In genomic region chr2:116510117-116510671, GRCh38 we compare ENCODE assay signal across 8 cellular contexts.
DNase-seq lines count a peak whose midpoint lies in the region; ATAC-seq, FAIRE-seq and TF ChIP-seq lines count a peak whose summit lies in the region.

No MANE protein-coding gene starts in this region.

- H3K27me3 ChIP-seq in bronchial epithelial cell (ENCODE audit: control insufficient read depth, insufficient read depth, low read length) = no peaks in the 10 kb centered on the region

- H3K4me3 Mint-ChIP-seq in stimulated activated naive B cell treated with anti-CD40 and anti-IgM and Interleukin-4, amounts not matched to agents 10 μg/mL and 1 μg/mL and 100 μg/mL, for 72 hours = no peak overlapping the region

- FAIRE-seq in bronchial epithelial cell (lab: Jason Lieb, UNC) = no peak

- ATAC-seq in stimulated activated naive B cell treated with anti-CD40 and anti-IgM and Interleukin-4, amounts not matched to agents 10 μg/mL and 1 μg/mL and 100 μg/mL, for 72 hours (replicated peaks) = peak; percentile 39 to 60
- ATAC-seq in HG02870 (IDR thresholded peaks at IDR 0.05; ENCODE audit: unreplicated experiment) = no peak

- TF ChIP-seq CTCF in bronchial epithelial cell (IDR thresholded peaks at IDR 0.05; ENCODE audit: insufficient read depth, low read length, severe bottlenecking) = peak; percentile 6

- no peaks in the 10 kb centered on the region for H3K36me3 ChIP-seq in bronchial epithelial cell (ENCODE audit: control insufficient read depth, insufficient read depth, low read length)

- no peaks in the 10 kb centered on the region for H3K27me3 Mint-ChIP-seq in stimulated activated naive B cell treated with anti-CD40 and anti-IgM and Interleukin-4, amounts not matched to agents 10 μg/mL and 1 μg/mL and 100 μg/mL, for 72 hours

- no peak overlapping the region for H3K4me3 ChIP-seq in bronchial epithelial cell (ENCODE audit: low read depth, low read length)

- H3K4me1 Mint-ChIP-seq in stimulated activated naive B cell treated with anti-CD40 and anti-IgM and Interleukin-4, amounts not matched to agents 10 μg/mL and 1 μg/mL and 100 μg/mL, for 72 hours = no peaks in the 10 kb centered on the region

- H3K27ac Mint-ChIP-seq in stimulated activated naive B cell treated with anti-CD40 and anti-IgM and Interleukin-4, amounts not matched to agents 10 μg/mL and 1 μg/mL and 100 μg/mL, for 72 hours = no peak overlapping the region

- H3K36me3 Mint-ChIP-seq in stimulated activated naive B cell treated with anti-CD40 and anti-IgM and Interleukin-4, amounts not matched to agents 10 μg/mL and 1 μg/mL and 100 μg/mL, for 72 hours = no peaks in the 10 kb centered on the region

- DNase-seq in NCI-H2196 (lab: John Stamatoyannopoulos, UW; ENCODE audit: unreplicated experiment) = peak; percentile 28
- no peak for DNase-seq in NCI-H2196 treated with DMSO at 0.1 percent for 48 hours (lab: John Stamatoyannopoulos, UW; ENCODE audit: unreplicated experiment)
- DNase-seq in NCI-H345 (lab: John Stamatoyannopoulos, UW) = peak; percentile 69
- DNase-seq in bronchial epithelial cell (ENCODE audit: low read depth) = peak; percentile 22
- no peak for DNase-seq in stimulated activated naive B cell treated with anti-CD40 and anti-IgM and Interleukin-4, amounts not matched to agents 10 μg/mL and 1 μg/mL and 100 μg/mL, for 72 hours
- no peak for DNase-seq in activated CD8-positive, alpha-beta memory T cell treated with anti-CD3 and anti-CD28 coated beads, Interleukin-2, amount 50 U/mL, for 48 hours
- no peak for DNase-seq in activated effector memory CD4-positive, alpha-beta T cell treated with anti-CD3 and anti-CD28 coated beads, Interleukin-2, amount 50 U/mL, for 16 hours

- peaks cover 0 to 3% of the 10 kb centered on the region in 2 donors for H3K9me3 Mint-ChIP-seq in stimulated activated naive B cell treated with anti-CD40 and anti-IgM and Interleukin-4, amounts not matched to agents 10 μg/mL and 1 μg/mL and 100 μg/mL, for 72 hours

Comparison
In these comparisons a context has a peak if more than half of its experiments do, and no peak if none do; other contexts are left out.
1. DNase-seq: peak in NCI-H2196 (single experiment), NCI-H345 (single experiment) and bronchial epithelial cell (single experiment); none in NCI-H2196 treated with DMSO at 0.1 percent for 48 hours (single experiment), stimulated activated naive B cell treated with anti-CD40 and anti-IgM and Interleukin-4, amounts not matched to agents 10 μg/mL and 1 μg/mL and 100 μg/mL, for 72 hours (single experiment), activated CD8-positive, alpha-beta memory T cell treated with anti-CD3 and anti-CD28 coated beads, Interleukin-2, amount 50 U/mL, for 48 hours (single experiment) and activated effector memory CD4-positive, alpha-beta T cell treated with anti-CD3 and anti-CD28 coated beads, Interleukin-2, amount 50 U/mL, for 16 hours (single experiment).